ENCODE assay signal across 8 cellular contexts in the genomic region with DNA sequence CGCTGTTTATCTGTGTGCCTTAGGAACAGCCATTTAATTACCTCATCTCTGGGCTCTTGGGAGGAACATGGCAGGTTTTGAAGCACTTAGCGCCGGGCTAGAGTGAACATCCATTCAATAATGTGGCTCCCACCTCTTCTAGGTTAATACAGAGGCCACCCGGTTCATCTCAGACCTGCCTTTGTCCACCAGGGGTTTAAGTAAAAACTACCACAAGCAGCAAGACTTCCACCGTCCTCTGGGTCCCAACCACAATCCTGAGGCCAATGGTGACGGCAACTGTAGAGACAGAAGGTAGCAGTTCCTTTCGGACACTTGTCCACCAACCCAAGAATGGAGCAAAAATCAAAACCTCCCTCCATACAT. TPM values are rescaled to one million over a fixed set of nuclear protein-coding genes. Genes with fewer than 3 reads are reported as not detected.
DNase-seq lines count a peak whose midpoint lies in the region; ATAC-seq and TF ChIP-seq lines count a peak whose summit lies in the region.

No MANE protein-coding gene starts in this region.

- H3K4me1 ChIP-seq in ES-I3 (ENCODE audit: insufficient read depth, low read length) = peaks cover 12% of the 10 kb centered on the region
- no peaks in the 10 kb centered on the region for H3K4me1 ChIP-seq in prostate gland (replicated peaks)

- WGBS in prostate gland = 55% methylated on average over 7 of the region's 7 CpGs

- H3K36me3 ChIP-seq in ES-I3 (ENCODE audit: insufficient read depth, low read length) (peaks cover 6% of the 10 kb centered on the region), prostate gland (no peaks in the 10 kb centered on the region)

- ATAC-seq in GM18505 (IDR thresholded peaks at IDR 0.05; ENCODE audit: unreplicated experiment) = no peak
- no peak for ATAC-seq in left lobe of liver

- TF ChIP-seq POLR2A in prostate gland (IDR thresholded peaks at IDR 0.05) (no peak), GM18505 (IDR thresholded peaks at IDR 0.05; ENCODE audit: borderline replicate concordance, extremely low read depth, insufficient read depth, insufficient read length) (no peak)

- no peaks in the 10 kb centered on the region for H3K27me3 ChIP-seq in prostate gland (replicated peaks; ENCODE audit: insufficient read depth)

- H3K9me3 ChIP-seq in ES-I3 (ENCODE audit: control insufficient read depth, insufficient read depth, low read length) (no peaks in the 10 kb centered on the region), prostate gland (no peaks in the 10 kb centered on the region)

- TF ChIP-seq CTCF in epithelial cell of proximal tubule (conservative IDR thresholded peaks at IDR 0.05; ENCODE audit: low read depth, low read length) (no peak), prostate gland (IDR thresholded peaks at IDR 0.05) (no peak)

- H3K27ac ChIP-seq in prostate gland = no peak overlapping the region

- intact Hi-C loops in prostate gland (cut with DNase I) = no loop called here

- H3K4me3 ChIP-seq in epithelial cell of proximal tubule (ENCODE audit: low read depth, low read length) (peak overlapping the region; percentile 99), prostate gland (peak overlapping the region; percentile 72 to 85)

- no peak for DNase-seq in epithelial cell of proximal tubule (ENCODE audit: low read depth)
- DNase-seq in prostate gland (ENCODE audit: low spot score) = no peak
- no peak for DNase-seq in amniotic stem cell (lab: John Stamatoyannopoulos, UW)
- no peak for DNase-seq in dedifferentiated amniotic fluid mesenchymal stem cell (ENCODE audit: extremely low spot score)
- DNase-seq in left lobe of liver (ENCODE audit: low spot score) = no peak

- H3K9ac ChIP-seq in ES-I3 (ENCODE audit: low read depth, low read length) = peak overlapping the region; percentile 64

TF ChIP-seq in PFSK-1, 5 proteins besides CTCF, POLR2A, EP300 and RAD21:
- TF ChIP-seq POLR2AphosphoS5 (IDR thresholded peaks at IDR 0.05; ENCODE audit: low read depth, low read length) = 0 out of 2 replicates have a peak, but pooled peaks have one; percentile 8
- no peak for TF ChIP-seq FOXP2 (optimal IDR thresholded peaks at IDR 0.05; ENCODE audit: borderline replicate concordance, extremely low read depth, extremely low read length, insufficient read depth)
- no peak for TF ChIP-seq TAF1 (IDR thresholded peaks at IDR 0.05; ENCODE audit: borderline replicate concordance, insufficient read depth, low read length)
- TF ChIP-seq REST (IDR thresholded peaks at IDR 0.05; ENCODE audit: insufficient read depth in 1 of 2, low read depth in 2 of 2, low read length in 2 of 2) = no peak
- TF ChIP-seq SIN3A (IDR thresholded peaks at IDR 0.05; ENCODE audit: borderline replicate concordance, insufficient read depth, low read length) = no peak
TF ChIP-seq in PFSK-1: peak in this region for 1.

RNA-seq across cellular contexts. Expression of gene DDOST, which starts 0.9 kb away (rescaled TPM):
- 228 TPM for polyA plus RNA-seq in PFSK-1 (2012; ENCODE audit: insufficient read length, low read depth)
- total RNA-seq in epithelial cell of proximal tubule (191 and 331 TPM in 2 replicates), prostate gland (100 to 1,000 TPM; 223 to 264 TPM), left lobe of liver (104 TPM)

RNA-seq across cellular contexts. Expression of gene PINK1, which starts 28.8 kb away (rescaled TPM):
- polyA plus RNA-seq in PFSK-1 (2012; ENCODE audit: insufficient read length, low read depth) = 20.7 TPM
- total RNA-seq in epithelial cell of proximal tubule (42.4 and 44.3 TPM in 2 replicates), prostate gland (100 to 1,000 TPM; 115 to 136 TPM), left lobe of liver (90.5 TPM)

RNA-seq across cellular contexts. Expression of gene KIF17, which starts 55.7 kb away (rescaled TPM):
- polyA plus RNA-seq in PFSK-1 (2012; ENCODE audit: insufficient read length, low read depth) = 5.1 TPM
- total RNA-seq in epithelial cell of proximal tubule (1.8 and 3.3 TPM in 2 replicates), prostate gland (10 to 100 TPM in 1 of 2 donors, 1 to 10 TPM in 1; 1.6 to 12.6 TPM), left lobe of liver (1.5 TPM)
